Comparison of ENCODE assay signal across 1 cellular context in genomic region chr18:58882039-58882438, GRCh38.
A peak's percentile ranks its signal among the peaks of the same experiment; 100 is the strongest.
TF ChIP-seq lines count a peak whose summit lies in the region.

No MANE protein-coding gene starts in this region.

TF ChIP-seq in IMR-90, 13 proteins besides CTCF, POLR2A, EP300 and RAD21:
- TF ChIP-seq CEBPB (IDR thresholded peaks at IDR 0.05; ENCODE audit: low read depth, low read length), result peak; percentile 27; the same call in 1 of the 2 replicates
- TF ChIP-seq SMC3 (IDR thresholded peaks at IDR 0.05; ENCODE audit: low read depth, low read length), result no peak
